Comparison of ENCODE assay signal across 8 cellular contexts in genomic region chr2:201642579-201643215, GRCh38. TPM values are rescaled to one million over a fixed set of nuclear protein-coding genes. Genes with fewer than 3 reads are reported as not detected.
DNase-seq lines count a peak whose midpoint lies in the region; ATAC-seq, FAIRE-seq and TF ChIP-seq lines count a peak whose summit lies in the region.

No MANE protein-coding gene starts in this region.

- peak; percentile 75 for ATAC-seq in GM21447 (IDR thresholded peaks at IDR 0.05; ENCODE audit: unreplicated experiment)
- peak; percentile 91 for ATAC-seq in activated T-helper 17 cell treated with anti-CD3 and anti-CD28 coated beads, Interleukin-2, amount 50 U/mL, for 72 hours (replicated peaks)
- peak; percentile 95 to 96 for ATAC-seq in natural killer cell treated with Interleukin-12 subunit alpha and Interleukin-12 subunit beta and Interleukin-15 and Interleukin-18, amount 100 ng/mL, for 72 hours

- TF ChIP-seq CTCF in D721Med (IDR thresholded peaks at IDR 0.05; ENCODE audit: insufficient read depth, missing control alignments) (no peak), Peyer's patch (IDR thresholded peaks at IDR 0.05) (peak in 3 of 6 experiments; percentile 15 to 45 (median 16)), fibroblast of pulmonary artery (IDR thresholded peaks at IDR 0.05; ENCODE audit: low read length, missing control alignments) (no peak)

- H3K36me3 ChIP-seq in HUES6 (ENCODE audit: control insufficient read depth, insufficient read depth, low read length) = peaks cover 16% of the 10 kb centered on the region
- H3K36me3 ChIP-seq in Peyer's patch = no peaks in the 10 kb centered on the region

- H3K27ac ChIP-seq in HUES6 (ENCODE audit: low read depth, low read length) (peak overlapping the region; percentile 71; the same call in 1 of the 2 replicates), Peyer's patch (peak overlapping the region; percentile 80 to 83 (median 81))

- H3K4me1 ChIP-seq in HUES6 (ENCODE audit: control insufficient read depth, insufficient read depth, low read length) = peaks cover 7% of the 10 kb centered on the region
- peaks cover 0 to 4% (median 0%) of the 10 kb centered on the region in 4 donors for H3K4me1 ChIP-seq in Peyer's patch

- peak overlapping the region; percentile 92 for H3K9ac ChIP-seq in HUES6 (ENCODE audit: low read length)

- peak; percentile 21 to 49 for TF ChIP-seq POLR2A in Peyer's patch (IDR thresholded peaks at IDR 0.05)

- FAIRE-seq in D721Med (lab: Jason Lieb, UNC) = no peak

- H3K27me3 ChIP-seq in HUES6 (ENCODE audit: control insufficient read depth, insufficient read depth, low read length) = no peaks in the 10 kb centered on the region
- no peaks in the 10 kb centered on the region for H3K27me3 ChIP-seq in Peyer's patch

- no peaks in the 10 kb centered on the region for H3K9me3 ChIP-seq in HUES6 (ENCODE audit: control insufficient read depth, insufficient read depth, low read depth, low read length)
- no peaks in the 10 kb centered on the region for H3K9me3 ChIP-seq in Peyer's patch

- H3K36me3 Mint-ChIP-seq in activated T-helper 17 cell treated with anti-CD3 and anti-CD28 coated beads, Interleukin-2, amount 50 U/mL, for 72 hours (ENCODE audit: low read depth) = peaks cover 6% of the 10 kb centered on the region
- peaks cover 6% of the 10 kb centered on the region for H3K36me3 Mint-ChIP-seq in natural killer cell treated with Interleukin-12 subunit alpha and Interleukin-12 subunit beta and Interleukin-15 and Interleukin-18, amount 100 ng/mL, for 72 hours

- H3K4me3 Mint-ChIP-seq in activated T-helper 17 cell treated with anti-CD3 and anti-CD28 coated beads, Interleukin-2, amount 50 U/mL, for 72 hours = peak overlapping the region; percentile 91
- peak overlapping the region; percentile 89 for H3K4me3 Mint-ChIP-seq in natural killer cell treated with Interleukin-12 subunit alpha and Interleukin-12 subunit beta and Interleukin-15 and Interleukin-18, amount 100 ng/mL, for 72 hours

- DNase-seq in D721Med (ENCODE audit: insufficient read length, low spot score) (peak; percentile 44), Peyer's patch (peak; percentile 74 to 88 (median 88)), fibroblast of pulmonary artery (ENCODE audit: low read depth) (peak; percentile 73)
- DNase-seq in natural killer cell treated with Interleukin-12 subunit alpha and Interleukin-12 subunit beta and Interleukin-15 and Interleukin-18, amount 100 ng/mL, for 72 hours (ENCODE audit: low spot score) = peak; percentile 89
- peak; percentile 75 for DNase-seq in stimulated activated naive CD4-positive, alpha-beta T cell treated with Interleukin-2 at 50 U/mL for 16 hours (lab: John Stamatoyannopoulos, UW)

- H3K27me3 Mint-ChIP-seq in activated T-helper 17 cell treated with anti-CD3 and anti-CD28 coated beads, Interleukin-2, amount 50 U/mL, for 72 hours = no peaks in the 10 kb centered on the region
- H3K27me3 Mint-ChIP-seq in natural killer cell treated with Interleukin-12 subunit alpha and Interleukin-12 subunit beta and Interleukin-15 and Interleukin-18, amount 100 ng/mL, for 72 hours = peaks cover 9 to 14% of the 10 kb centered on the region in 2 donors

- peak overlapping the region; percentile 93 for H3K27ac Mint-ChIP-seq in activated T-helper 17 cell treated with anti-CD3 and anti-CD28 coated beads, Interleukin-2, amount 50 U/mL, for 72 hours
- H3K27ac Mint-ChIP-seq in natural killer cell treated with Interleukin-12 subunit alpha and Interleukin-12 subunit beta and Interleukin-15 and Interleukin-18, amount 100 ng/mL, for 72 hours = peak overlapping the region; percentile 76 to 92

- peaks cover 10% of the 10 kb centered on the region for H3K4me1 Mint-ChIP-seq in activated T-helper 17 cell treated with anti-CD3 and anti-CD28 coated beads, Interleukin-2, amount 50 U/mL, for 72 hours
- peaks cover 7 to 14% of the 10 kb centered on the region in 2 donors for H3K4me1 Mint-ChIP-seq in natural killer cell treated with Interleukin-12 subunit alpha and Interleukin-12 subunit beta and Interleukin-15 and Interleukin-18, amount 100 ng/mL, for 72 hours (ENCODE audit: low read depth in 2 of 2)

- H3K9me3 Mint-ChIP-seq in activated T-helper 17 cell treated with anti-CD3 and anti-CD28 coated beads, Interleukin-2, amount 50 U/mL, for 72 hours = no peaks in the 10 kb centered on the region
- H3K9me3 Mint-ChIP-seq in natural killer cell treated with Interleukin-12 subunit alpha and Interleukin-12 subunit beta and Interleukin-15 and Interleukin-18, amount 100 ng/mL, for 72 hours = no peaks in the 10 kb centered on the region

- H3K4me3 ChIP-seq in HUES6 (ENCODE audit: low read depth, low read length) = peak overlapping the region; percentile 93
- H3K4me3 ChIP-seq in Peyer's patch = peak overlapping the region; percentile 71 to 91 (median 82)
- peak overlapping the region; percentile 88 for H3K4me3 ChIP-seq in fibroblast of pulmonary artery (replicated peaks; ENCODE audit: low read depth, low read length)

RNA-seq across cellular contexts. Expression of gene TMEM237, which starts 0.6 kb away (rescaled TPM):
- 10 to 100 TPM in 1 of 4 donors, 1 to 10 TPM in 3; 2.7 to 13.2 (median 6.0) TPM for total RNA-seq in Peyer's patch
- 10 to 100 TPM; 11.8 to 22.0 TPM for total RNA-seq in activated T-helper 17 cell treated with anti-CD3 and anti-CD28 coated beads, Interleukin-2, amount 50 U/mL, for 72 hours
- total RNA-seq in natural killer cell treated with Interleukin-12 subunit alpha and Interleukin-12 subunit beta and Interleukin-15 and Interleukin-18, amount 100 ng/mL, for 72 hours = 10 to 100 TPM; 10.0 to 12.0 TPM

RNA-seq across cellular contexts. Expression of gene MPP4, which starts 55.7 kb away (rescaled TPM):
- total RNA-seq in Peyer's patch = not detected
- total RNA-seq in activated T-helper 17 cell treated with anti-CD3 and anti-CD28 coated beads, Interleukin-2, amount 50 U/mL, for 72 hours = not detected
- total RNA-seq in natural killer cell treated with Interleukin-12 subunit alpha and Interleukin-12 subunit beta and Interleukin-15 and Interleukin-18, amount 100 ng/mL, for 72 hours = not detected

Comparison
In these comparisons a context has a peak if more than half of its experiments do, and no peak if none do; other contexts are left out.
1. Peak in every context shown above with its lines: DNase-seq, ATAC-seq, H3K4me3 ChIP-seq and H3K27ac ChIP-seq.